ENCODE assay signal across 6 cellular contexts in the genomic region with DNA sequence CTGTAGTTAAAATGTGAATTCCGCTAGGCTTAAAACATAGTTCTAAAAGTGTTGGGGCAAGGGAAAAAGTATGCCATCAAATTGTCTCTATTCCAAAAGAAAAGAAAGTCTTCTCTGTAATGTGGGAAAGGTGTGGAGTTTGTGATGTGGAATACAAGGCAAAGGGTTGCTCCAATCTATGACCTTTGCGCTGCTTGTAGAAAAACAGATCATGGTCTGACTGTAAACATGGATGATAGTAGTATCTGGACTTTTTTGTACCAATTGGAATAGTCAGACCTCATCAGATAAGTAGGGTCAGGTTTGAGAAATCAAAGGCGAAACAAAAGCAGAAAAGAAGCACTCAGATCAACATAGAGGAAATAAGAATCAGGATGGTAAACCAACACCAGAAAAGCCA.
"Had no signal": no experiment of that assay in that cellular context is flagged by ENCODE, and none has a peak within 500 bp of the region (broad histone marks: within the 10 kb centered on the region; RNA-seq: fewer than 3 reads in every experiment).

No MANE protein-coding gene starts in this region.

- H3K4me2 ChIP-seq: GM23338, KMS-11 had no signal

- DNase-seq: H9, HCEC 1CT, KBM-7 had no signal

- H2AFZ ChIP-seq: GM23338 had no signal

- ATAC-seq: GM23338 had no signal

- H3K27ac ChIP-seq: HL-60, KMS-11 had no signal

- H3K9ac ChIP-seq: KMS-11 had no signal

- H3K4me3 ChIP-seq: GM23338 had no signal
